Comparison of ENCODE assay signal across 16 cellular contexts in the genomic region with DNA sequence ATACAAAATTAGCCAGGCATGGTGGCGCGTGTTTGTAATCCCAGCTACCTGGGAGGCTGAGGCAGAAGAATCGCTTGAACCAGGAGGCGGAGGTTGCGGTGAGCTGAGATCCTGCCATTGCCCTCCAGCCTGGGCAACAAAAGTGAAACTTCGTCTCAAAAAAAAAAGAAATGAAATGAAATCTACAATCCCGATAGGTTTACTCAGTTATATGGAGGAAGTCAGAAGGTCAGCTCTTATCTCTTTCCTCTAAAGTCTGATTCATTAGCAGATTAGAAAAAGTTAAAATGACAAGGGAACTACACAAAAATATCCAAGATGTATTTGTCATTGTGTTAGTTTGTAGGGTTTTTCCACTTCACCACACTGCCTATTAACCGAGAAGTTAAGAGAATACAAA. TPM values are rescaled to one million over a fixed set of nuclear protein-coding genes. Genes with fewer than 3 reads are reported as not detected.
DNase-seq lines count a peak whose midpoint lies in the region; ATAC-seq and TF ChIP-seq lines count a peak whose summit lies in the region.
"Had no signal": no experiment of that assay in that cellular context is flagged by ENCODE, and none has a peak within 500 bp of the region (broad histone marks: within the 10 kb centered on the region; RNA-seq: fewer than 3 reads in every experiment).

No MANE protein-coding gene starts in this region.

- no peaks in the 10 kb centered on the region for H3K36me3 ChIP-seq in CD8-positive, alpha-beta T cell (ENCODE audit: insufficient read depth, low read length)
- H3K36me3 ChIP-seq in GM23338 (ENCODE audit: insufficient read depth) = no peaks in the 10 kb centered on the region
- H3K36me3 ChIP-seq: stomach had no signal

- no peaks in the 10 kb centered on the region for H3F3A ChIP-seq in GM23338 (replicated peaks; ENCODE audit: low read depth)

- in situ Hi-C loops in KBM-7 (cut with MboI; ENCODE audit: low pct_unique_long_range_greater_than_20kb, low sequenced_read_pairs) = no loop called here

- CTCF ChIA-PET in CD8-positive, alpha-beta T cell (lab: Charles Lee) = no interaction called here

- no peak for ATAC-seq in CD8-positive, alpha-beta T cell
- ATAC-seq in GM23338 (no peak), GM19351 (IDR thresholded peaks at IDR 0.05; ENCODE audit: unreplicated experiment) (no peak)
- no peak for ATAC-seq in naive thymus-derived CD8-positive, alpha-beta T cell
- ATAC-seq: left cardiac atrium, sciatic nerve had no signal

- no peak overlapping the region for H3K27ac Mint-ChIP-seq in CD8-positive, alpha-beta T cell
- H3K27ac Mint-ChIP-seq in GM23338 = peak overlapping the region; percentile 58; the same call in 1 of the 2 replicates
- H3K27ac Mint-ChIP-seq in activated T-helper 2 cell treated with anti-CD3 and anti-CD28 coated beads, Interferon-gamma antibody, Interleukin-2, Interleukin-4, amounts not matched to agents 10 μg/mL and 5 μg/mL and 100 μg/mL, durations not matched to agents 14 hours and 24 hours and 36 hours = peak overlapping the region; percentile 96
- H3K27ac Mint-ChIP-seq in naive thymus-derived CD8-positive, alpha-beta T cell = peak overlapping the region in 7 of 10 donors; percentile 5 to 63 (median 25)
- H3K27ac Mint-ChIP-seq: HFFc6 had no signal

- no peaks in the 10 kb centered on the region for H3K9me2 ChIP-seq in GM23338 (ENCODE audit: insufficient read depth)
- H3K9me2 ChIP-seq: SK-N-SH had no signal

- peaks cover 74% of the 10 kb centered on the region for H4K20me1 ChIP-seq in GM23338 (replicated peaks; ENCODE audit: insufficient read depth)

- no peak for TF ChIP-seq CTCF in CD8-positive, alpha-beta T cell (IDR thresholded peaks at IDR 0.05)
- TF ChIP-seq CTCF in GM23338 (conservative IDR thresholded peaks at IDR 0.05; ENCODE audit: low read depth in 2 of 2) = no peak

- H3K27ac ChIP-seq in CD8-positive, alpha-beta T cell (ENCODE audit: low read depth, low read length) = no peak overlapping the region
- H3K27ac ChIP-seq in GM23338 (ENCODE audit: low read depth) = no peak overlapping the region
- H3K27ac ChIP-seq: stomach had no signal

- DNase-seq in CD8-positive, alpha-beta T cell = no peak
- DNase-seq in GM23338 (ENCODE audit: low spot score) (no peak), A172 (ENCODE audit: low spot score) (no peak), hippocampal formation (lab: John Stamatoyannopoulos, UW) (no peak), KBM-7 (no peak)
- DNase-seq in activated T-helper 2 cell treated with anti-CD3 and anti-CD28 coated beads, Interferon-gamma antibody, Interleukin-2, Interleukin-4, amounts not matched to agents 10 μg/mL and 5 μg/mL and 100 μg/mL, durations not matched to agents 14 hours and 24 hours and 36 hours (ENCODE audit: low spot score) = no peak
- no peak for DNase-seq in naive thymus-derived CD8-positive, alpha-beta T cell
- DNase-seq: activated effector memory CD4-positive, alpha-beta T cell treated with Interleukin-2 at 50 U/mL for 16 hours; HFFc6; left cardiac atrium; NCI-H1092; SK-N-SH; stimulated activated CD4-positive, alpha-beta T cell treated with anti-CD3 and anti-CD28 coated beads, Interleukin-4, amount 100 ng/mL, for 4 hours; stomach had no signal

- intact Hi-C loops in CD8-positive, alpha-beta T cell (cut with DNase I, micrococcal nuclease) = no loop called here
- intact Hi-C loops in activated T-helper 2 cell treated with anti-CD3 and anti-CD28 coated beads, Interferon-gamma antibody, Interleukin-2, Interleukin-4, amounts not matched to agents 10 μg/mL and 5 μg/mL and 100 μg/mL, durations not matched to agents 14 hours and 24 hours and 36 hours (cut with micrococcal nuclease) = loop anchor here (1.0 to 10.0 kb wide), 9 partner anchors 10 to 395 kb away; no protein-coding TSS in a partner anchor

- POLR2A ChIA-PET in CD8-positive, alpha-beta T cell (lab: Charles Lee) = interaction anchor here (1.2 to 1.3 kb wide), 2 partner anchors 13 to 15 kb away, joined by 3 read pairs; no protein-coding TSS in a partner anchor
- POLR2A ChIA-PET in naive thymus-derived CD8-positive, alpha-beta T cell (lab: Charles Lee) = interaction anchor here (0.6 kb wide), 1 partner anchor 13 kb away, joined by 3 read pairs; no protein-coding TSS in a partner anchor

- peaks cover 30% of the 10 kb centered on the region for H3K4me1 ChIP-seq in CD8-positive, alpha-beta T cell (ENCODE audit: insufficient read depth, low read length)
- H3K4me1 ChIP-seq in GM23338 (ENCODE audit: insufficient read depth) = peaks cover 43% of the 10 kb centered on the region

- H3K27me3 ChIP-seq in CD8-positive, alpha-beta T cell (ENCODE audit: insufficient read depth, low read length) = no peaks in the 10 kb centered on the region
- H3K27me3 ChIP-seq in GM23338 (ENCODE audit: insufficient read depth) = no peaks in the 10 kb centered on the region
- H3K27me3 ChIP-seq: stomach had no signal

- H2AFZ ChIP-seq in GM23338 = no peak overlapping the region

- H3K4me3 ChIP-seq in CD8-positive, alpha-beta T cell (ENCODE audit: low read depth, low read length) = no peak overlapping the region
- H3K4me3 ChIP-seq in GM23338 = no peak overlapping the region
- H3K4me3 ChIP-seq: stomach had no signal

- no peaks in the 10 kb centered on the region for H3K9me3 ChIP-seq in CD8-positive, alpha-beta T cell (ENCODE audit: low read length)
- H3K9me3 ChIP-seq: stomach had no signal

- H3K9me3 Mint-ChIP-seq in CD8-positive, alpha-beta T cell = no peaks in the 10 kb centered on the region
- peaks cover 6% of the 10 kb centered on the region for H3K9me3 Mint-ChIP-seq in GM23338
- H3K9me3 Mint-ChIP-seq in activated T-helper 2 cell treated with anti-CD3 and anti-CD28 coated beads, Interferon-gamma antibody, Interleukin-2, Interleukin-4, amounts not matched to agents 10 μg/mL and 5 μg/mL and 100 μg/mL, durations not matched to agents 14 hours and 24 hours and 36 hours = peaks cover 2% of the 10 kb centered on the region
- H3K9me3 Mint-ChIP-seq in naive thymus-derived CD8-positive, alpha-beta T cell = peaks cover 0 to 15% (median 3%) of the 10 kb centered on the region in 9 donors

- H3K36me3 Mint-ChIP-seq in CD8-positive, alpha-beta T cell = peaks cover 14% of the 10 kb centered on the region
- H3K36me3 Mint-ChIP-seq in GM23338 (ENCODE audit: low read depth) = peaks cover 11% of the 10 kb centered on the region; the same call in 2 of the 3 replicates
- peaks cover 59% of the 10 kb centered on the region for H3K36me3 Mint-ChIP-seq in activated T-helper 2 cell treated with anti-CD3 and anti-CD28 coated beads, Interferon-gamma antibody, Interleukin-2, Interleukin-4, amounts not matched to agents 10 μg/mL and 5 μg/mL and 100 μg/mL, durations not matched to agents 14 hours and 24 hours and 36 hours (ENCODE audit: low read depth)
- peaks cover under 1 to 17% (median 13%) of the 10 kb centered on the region in 3 donors for H3K36me3 Mint-ChIP-seq in naive thymus-derived CD8-positive, alpha-beta T cell

- no peaks in the 10 kb centered on the region for H3K27me3 Mint-ChIP-seq in CD8-positive, alpha-beta T cell (ENCODE audit: low read depth)
- H3K27me3 Mint-ChIP-seq in GM23338 (ENCODE audit: insufficient read depth, low read depth, poor library complexity) = peaks cover 5% of the 10 kb centered on the region
- H3K27me3 Mint-ChIP-seq in activated T-helper 2 cell treated with anti-CD3 and anti-CD28 coated beads, Interferon-gamma antibody, Interleukin-2, Interleukin-4, amounts not matched to agents 10 μg/mL and 5 μg/mL and 100 μg/mL, durations not matched to agents 14 hours and 24 hours and 36 hours (ENCODE audit: low read depth) = no peaks in the 10 kb centered on the region
- no peaks in the 10 kb centered on the region for H3K27me3 Mint-ChIP-seq in naive thymus-derived CD8-positive, alpha-beta T cell

- peak overlapping the region; percentile 51 for H3K4me3 Mint-ChIP-seq in CD8-positive, alpha-beta T cell
- H3K4me3 Mint-ChIP-seq in GM23338 = no peak overlapping the region
- H3K4me3 Mint-ChIP-seq in activated T-helper 2 cell treated with anti-CD3 and anti-CD28 coated beads, Interferon-gamma antibody, Interleukin-2, Interleukin-4, amounts not matched to agents 10 μg/mL and 5 μg/mL and 100 μg/mL, durations not matched to agents 14 hours and 24 hours and 36 hours (ENCODE audit: low read depth) = peak overlapping the region; percentile 67
- H3K4me3 Mint-ChIP-seq in naive thymus-derived CD8-positive, alpha-beta T cell = peak overlapping the region in 9 of 10 donors; percentile 19 to 69 (median 27)
- H3K4me3 Mint-ChIP-seq: HFFc6 had no signal

- peaks cover 74% of the 10 kb centered on the region for H3K4me1 Mint-ChIP-seq in CD8-positive, alpha-beta T cell (ENCODE audit: low read depth)
- peaks cover 44% of the 10 kb centered on the region for H3K4me1 Mint-ChIP-seq in GM23338
- H3K4me1 Mint-ChIP-seq in activated T-helper 2 cell treated with anti-CD3 and anti-CD28 coated beads, Interferon-gamma antibody, Interleukin-2, Interleukin-4, amounts not matched to agents 10 μg/mL and 5 μg/mL and 100 μg/mL, durations not matched to agents 14 hours and 24 hours and 36 hours (ENCODE audit: low read depth) = peaks cover 69% of the 10 kb centered on the region
- peaks cover 18 to 90% (median 70%) of the 10 kb centered on the region in 4 donors for H3K4me1 Mint-ChIP-seq in naive thymus-derived CD8-positive, alpha-beta T cell

- H3K79me2 ChIP-seq in GM23338 (replicated peaks; ENCODE audit: insufficient read depth) = peaks cover 98% of the 10 kb centered on the region

- H3K4me2 ChIP-seq in GM23338 = peak overlapping the region; percentile 35
- H3K4me2 ChIP-seq: SK-N-SH had no signal

TF ChIP-seq in GM23338, 12 proteins besides CTCF, POLR2A, EP300 and RAD21 (continues in another document):
- no peak for TF ChIP-seq POLR2AphosphoS5 (IDR thresholded peaks at IDR 0.05; ENCODE audit: low read depth)

RNA-seq across cellular contexts. Expression of a gene that starts 18.8 kb away (rescaled TPM):
- total RNA-seq in CD8-positive, alpha-beta T cell = 10 to 100 TPM; 17.6 to 18.8 TPM
- total RNA-seq in GM23338 (2014; rRNA removed; shearing (Covaris generic)) = 23.8 and 26.7 TPM in 2 replicates
- polyA plus RNA-seq in GM23338 (2016; fragmentation: Nextera tagmentation; extraction: Ambion mirVana) = 13.6 and 13.9 TPM in 2 replicates
- total RNA-seq in activated T-helper 2 cell treated with anti-CD3 and anti-CD28 coated beads, Interferon-gamma antibody, Interleukin-2, Interleukin-4, amounts not matched to agents 10 μg/mL and 5 μg/mL and 100 μg/mL, durations not matched to agents 14 hours and 24 hours and 36 hours = 78.1 and 78.3 TPM in 2 replicates
- total RNA-seq in naive thymus-derived CD8-positive, alpha-beta T cell = 10 to 100 TPM; 18.6 to 18.7 TPM
- 1 to 10 TPM; 1.2 to 1.9 (median 1.8) TPM for polyA plus RNA-seq in naive thymus-derived CD8-positive, alpha-beta T cell
- total RNA-seq in A172 (2014; rRNA removed; shearing (Covaris generic)) = 3.9 and 5.0 TPM in 2 replicates
